In the genomic region with DNA sequence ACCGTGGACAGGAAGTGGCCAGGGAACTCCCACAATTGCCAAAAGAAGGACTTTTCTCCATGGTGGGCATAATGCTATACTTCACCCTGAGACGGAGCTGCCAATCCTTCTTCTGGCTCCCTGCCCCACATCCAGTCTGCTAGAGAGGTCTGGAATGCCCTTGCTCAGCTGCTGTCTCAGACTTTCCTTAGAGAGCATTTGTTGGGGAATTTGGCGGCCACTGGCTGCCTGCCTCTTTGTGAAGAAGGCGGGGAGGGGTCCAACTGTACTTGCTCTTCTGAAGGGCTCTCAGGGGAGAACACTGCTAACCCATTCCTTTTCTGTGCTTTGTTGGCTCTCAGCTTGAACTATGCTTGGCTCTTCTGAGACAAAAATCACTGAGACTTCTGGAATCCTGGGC, we compare ENCODE assay signal across 1 cellular context.
TF ChIP-seq lines count a peak whose summit lies in the region.

No MANE protein-coding gene starts in this region.

TF ChIP-seq in HepG2, 621 proteins besides CTCF, POLR2A, EP300 and RAD21 (continued from another document):
- TF ChIP-seq, protein P1, sequence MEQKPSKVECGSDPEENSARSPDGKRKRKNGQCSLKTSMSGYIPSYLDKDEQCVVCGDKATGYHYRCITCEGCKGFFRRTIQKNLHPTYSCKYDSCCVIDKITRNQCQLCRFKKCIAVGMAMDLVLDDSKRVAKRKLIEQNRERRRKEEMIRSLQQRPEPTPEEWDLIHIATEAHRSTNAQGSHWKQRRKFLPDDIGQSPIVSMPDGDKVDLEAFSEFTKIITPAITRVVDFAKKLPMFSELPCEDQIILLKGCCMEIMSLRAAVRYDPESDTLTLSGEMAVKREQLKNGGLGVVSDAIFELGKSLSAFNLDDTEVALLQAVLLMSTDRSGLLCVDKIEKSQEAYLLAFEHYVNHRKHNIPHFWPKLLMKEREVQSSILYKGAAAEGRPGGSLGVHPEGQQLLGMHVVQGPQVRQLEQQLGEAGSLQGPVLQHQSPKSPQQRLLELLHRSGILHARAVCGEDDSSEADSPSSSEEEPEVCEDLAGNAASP (CRISPR knock-in tag; IDR thresholded peaks at IDR 0.05; ENCODE audit: borderline replicate concordance) = no peak
- TF ChIP-seq RBAK (CRISPR knock-in tag; IDR thresholded peaks at IDR 0.05) = no peak
- no peak for TF ChIP-seq ZNF335 (CRISPR knock-in tag; IDR thresholded peaks at IDR 0.05)
- TF ChIP-seq ZFP82 (CRISPR knock-in tag; IDR thresholded peaks at IDR 0.05; ENCODE audit: borderline replicate concordance) = no peak
- no peak for TF ChIP-seq ISL2 (CRISPR knock-in tag; IDR thresholded peaks at IDR 0.05)
- TF ChIP-seq, protein P2, sequence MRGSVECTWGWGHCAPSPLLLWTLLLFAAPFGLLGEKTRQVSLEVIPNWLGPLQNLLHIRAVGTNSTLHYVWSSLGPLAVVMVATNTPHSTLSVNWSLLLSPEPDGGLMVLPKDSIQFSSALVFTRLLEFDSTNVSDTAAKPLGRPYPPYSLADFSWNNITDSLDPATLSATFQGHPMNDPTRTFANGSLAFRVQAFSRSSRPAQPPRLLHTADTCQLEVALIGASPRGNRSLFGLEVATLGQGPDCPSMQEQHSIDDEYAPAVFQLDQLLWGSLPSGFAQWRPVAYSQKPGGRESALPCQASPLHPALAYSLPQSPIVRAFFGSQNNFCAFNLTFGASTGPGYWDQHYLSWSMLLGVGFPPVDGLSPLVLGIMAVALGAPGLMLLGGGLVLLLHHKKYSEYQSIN (CRISPR knock-in tag; IDR thresholded peaks at IDR 0.05; ENCODE audit: borderline replicate concordance) = no peak
- no peak for TF ChIP-seq TOPORS (CRISPR knock-in tag; IDR thresholded peaks at IDR 0.05)
- TF ChIP-seq, protein P3, sequence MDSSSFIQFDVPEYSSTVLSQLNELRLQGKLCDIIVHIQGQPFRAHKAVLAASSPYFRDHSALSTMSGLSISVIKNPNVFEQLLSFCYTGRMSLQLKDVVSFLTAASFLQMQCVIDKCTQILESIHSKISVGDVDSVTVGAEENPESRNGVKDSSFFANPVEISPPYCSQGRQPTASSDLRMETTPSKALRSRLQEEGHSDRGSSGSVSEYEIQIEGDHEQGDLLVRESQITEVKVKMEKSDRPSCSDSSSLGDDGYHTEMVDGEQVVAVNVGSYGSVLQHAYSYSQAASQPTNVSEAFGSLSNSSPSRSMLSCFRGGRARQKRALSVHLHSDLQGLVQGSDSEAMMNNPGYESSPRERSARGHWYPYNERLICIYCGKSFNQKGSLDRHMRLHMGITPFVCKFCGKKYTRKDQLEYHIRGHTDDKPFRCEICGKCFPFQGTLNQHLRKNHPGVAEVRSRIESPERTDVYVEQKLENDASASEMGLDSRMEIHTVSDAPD (CRISPR knock-in tag; IDR thresholded peaks at IDR 0.05) = no peak
- TF ChIP-seq STAG1 (CRISPR knock-in tag; IDR thresholded peaks at IDR 0.05) = no peak
- TF ChIP-seq DR1 (CRISPR knock-in tag; IDR thresholded peaks at IDR 0.05) = no peak
- TF ChIP-seq FIP1L1 (IDR thresholded peaks at IDR 0.05; ENCODE audit: borderline replicate concordance, insufficient read depth, low read depth, low read length) = no peak
- TF ChIP-seq, protein P4, sequence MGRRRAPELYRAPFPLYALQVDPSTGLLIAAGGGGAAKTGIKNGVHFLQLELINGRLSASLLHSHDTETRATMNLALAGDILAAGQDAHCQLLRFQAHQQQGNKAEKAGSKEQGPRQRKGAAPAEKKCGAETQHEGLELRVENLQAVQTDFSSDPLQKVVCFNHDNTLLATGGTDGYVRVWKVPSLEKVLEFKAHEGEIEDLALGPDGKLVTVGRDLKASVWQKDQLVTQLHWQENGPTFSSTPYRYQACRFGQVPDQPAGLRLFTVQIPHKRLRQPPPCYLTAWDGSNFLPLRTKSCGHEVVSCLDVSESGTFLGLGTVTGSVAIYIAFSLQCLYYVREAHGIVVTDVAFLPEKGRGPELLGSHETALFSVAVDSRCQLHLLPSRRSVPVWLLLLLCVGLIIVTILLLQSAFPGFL (CRISPR knock-in tag; IDR thresholded peaks at IDR 0.05) = no peak
- TF ChIP-seq MBNL3 (CRISPR knock-in tag; conservative IDR thresholded peaks at IDR 0.05) = no peak
- TF ChIP-seq, protein P5, sequence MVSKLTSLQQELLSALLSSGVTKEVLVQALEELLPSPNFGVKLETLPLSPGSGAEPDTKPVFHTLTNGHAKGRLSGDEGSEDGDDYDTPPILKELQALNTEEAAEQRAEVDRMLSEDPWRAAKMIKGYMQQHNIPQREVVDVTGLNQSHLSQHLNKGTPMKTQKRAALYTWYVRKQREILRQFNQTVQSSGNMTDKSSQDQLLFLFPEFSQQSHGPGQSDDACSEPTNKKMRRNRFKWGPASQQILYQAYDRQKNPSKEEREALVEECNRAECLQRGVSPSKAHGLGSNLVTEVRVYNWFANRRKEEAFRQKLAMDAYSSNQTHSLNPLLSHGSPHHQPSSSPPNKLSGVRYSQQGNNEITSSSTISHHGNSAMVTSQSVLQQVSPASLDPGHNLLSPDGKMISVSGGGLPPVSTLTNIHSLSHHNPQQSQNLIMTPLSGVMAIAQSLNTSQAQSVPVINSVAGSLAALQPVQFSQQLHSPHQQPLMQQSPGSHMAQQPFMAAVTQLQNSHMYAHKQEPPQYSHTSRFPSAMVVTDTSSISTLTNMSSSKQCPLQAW (CRISPR knock-in tag; IDR thresholded peaks at IDR 0.05) = no peak
- TF ChIP-seq ZEB1 (IDR thresholded peaks at IDR 0.05; ENCODE audit: insufficient replicate concordance, low read depth) = no peak
- no peak for TF ChIP-seq CENPBD1 (CRISPR knock-in tag; IDR thresholded peaks at IDR 0.05; ENCODE audit: borderline replicate concordance, low read depth)
- no peak for TF ChIP-seq ZNF747 (CRISPR knock-in tag; IDR thresholded peaks at IDR 0.05; ENCODE audit: borderline replicate concordance)
